ENCODE assay signal across 28 cellular contexts in genomic region chr11:15912825-15913224, GRCh38.
DNase-seq lines count a peak whose midpoint lies in the region; ATAC-seq and TF ChIP-seq lines count a peak whose summit lies in the region.
"Had no signal": no experiment of that assay in that cellular context is flagged by ENCODE, and none has a peak within 500 bp of the region (broad histone marks: within the 10 kb centered on the region; RNA-seq: fewer than 3 reads in every experiment).

No MANE protein-coding gene starts in this region.

- H3K36me3 Mint-ChIP-seq in activated CD8-positive, alpha-beta T cell treated with anti-CD3 and anti-CD28 coated beads, Interleukin-2, amount 10 ng/mL, durations not matched to agents 7 days and 5 days (ENCODE audit: low read depth): no peaks in the 10 kb centered on the region
- H3K36me3 Mint-ChIP-seq: activated CD4-positive, alpha-beta memory T cell treated with anti-CD3 and anti-CD28 coated beads for 36 hours; activated naive CD4-positive, alpha-beta T cell treated with anti-CD3 and anti-CD28 coated beads, Interleukin-2, amount 50 U/mL, for 72 hours; CD4-positive, CD25-positive, alpha-beta regulatory T cell; IgD-negative memory B cell; natural killer cell treated with Interleukin-12 subunit alpha and Interleukin-12 subunit beta and Interleukin-15 and Interleukin-18, amount 100 ng/mL, for 72 hours; stimulated activated naive B cell treated with anti-CD40 and anti-IgM and Interleukin-4, amounts not matched to agents 10 μg/mL and 1 μg/mL and 100 μg/mL, for 72 hours; T-cell had no signal

- peak overlapping the region; percentile 60 to 85 for H3K27ac ChIP-seq in coronary artery
- H3K27ac ChIP-seq in mesodermal cell (ENCODE audit: low read depth, low read length, severe bottlenecking): peak overlapping the region; percentile 58
- H3K27ac ChIP-seq in tibial artery: peak overlapping the region; percentile 75 to 88
- H3K27ac ChIP-seq: gastrocnemius medialis, hepatocyte, SJSA1 had no signal

- no peak for ATAC-seq in left ventricle myocardium superior
- no peak for ATAC-seq in activated CD8-positive, alpha-beta T cell treated with anti-CD3 and anti-CD28 coated beads, Interleukin-2, amount 10 ng/mL, durations not matched to agents 7 days and 5 days
- no peak for ATAC-seq in GM18502 (IDR thresholded peaks at IDR 0.05; ENCODE audit: poor library complexity, unreplicated experiment)
- ATAC-seq: activated naive CD4-positive, alpha-beta T cell treated with anti-CD3 and anti-CD28 coated beads, Interleukin-2, amount 50 U/mL, for 72 hours; activated T-helper 17 cell treated with anti-CD3 and anti-CD28 coated beads, Interleukin-2, amount 50 U/mL, for 72 hours; gastrocnemius medialis; T-cell had no signal

- POLR2A ChIA-PET in activated CD8-positive, alpha-beta T cell treated with anti-CD3 and anti-CD28 coated beads, Interleukin-2, amount 10 ng/mL, durations not matched to agents 7 days and 5 days (lab: Charles Lee): no interaction called here

- TF ChIP-seq CTCF in coronary artery (IDR thresholded peaks at IDR 0.05): no peak
- no peak for TF ChIP-seq CTCF in tibial artery (IDR thresholded peaks at IDR 0.05)

- peaks cover 5% of the 10 kb centered on the region for H3K4me1 ChIP-seq in mesodermal cell (ENCODE audit: control insufficient read depth, insufficient read depth, low read length, poor library complexity, severe bottlenecking)
- peaks cover 0 to 31% (median 10%) of the 10 kb centered on the region in 4 donors for H3K4me1 ChIP-seq in tibial artery
- H3K4me1 ChIP-seq: gastrocnemius medialis, SJSA1 had no signal

- H3K9me3 ChIP-seq in mesodermal cell (ENCODE audit: control insufficient read depth, low read length): no peaks in the 10 kb centered on the region
- H3K9me3 ChIP-seq in tibial artery: no peaks in the 10 kb centered on the region
- H3K9me3 ChIP-seq: gastrocnemius medialis, SJSA1 had no signal

- no peaks in the 10 kb centered on the region for H3K4me1 Mint-ChIP-seq in activated CD8-positive, alpha-beta T cell treated with anti-CD3 and anti-CD28 coated beads, Interleukin-2, amount 10 ng/mL, durations not matched to agents 7 days and 5 days (ENCODE audit: low read depth)
- H3K4me1 Mint-ChIP-seq: activated T-helper 17 cell treated with anti-CD3 and anti-CD28 coated beads, Interleukin-2, amount 50 U/mL, for 72 hours; CD4-positive, CD25-positive, alpha-beta regulatory T cell; IgD-negative memory B cell; stimulated activated naive B cell treated with anti-CD40 and anti-IgM and Interleukin-4, amounts not matched to agents 10 μg/mL and 1 μg/mL and 100 μg/mL, for 72 hours; T-cell had no signal

- intact Hi-C loops in cardiac septum (cut with DNase I): loop anchor here (5.0 kb wide), 1 partner anchor 699 kb away; no protein-coding TSS in a partner anchor
- intact Hi-C loops in left ventricle myocardium superior (cut with micrococcal nuclease): no loop called here
- intact Hi-C loops in tibial artery (cut with DNase I; ENCODE audit: low total_unique reads): no loop called here

- CTCF ChIA-PET in activated CD8-positive, alpha-beta T cell treated with anti-CD3 and anti-CD28 coated beads, Interleukin-2, amount 10 ng/mL, durations not matched to agents 7 days and 5 days (lab: Charles Lee): no interaction called here

- no peak overlapping the region for H3K4me3 Mint-ChIP-seq in activated CD8-positive, alpha-beta T cell treated with anti-CD3 and anti-CD28 coated beads, Interleukin-2, amount 10 ng/mL, durations not matched to agents 7 days and 5 days
- H3K4me3 Mint-ChIP-seq: activated CD4-positive, alpha-beta memory T cell treated with anti-CD3 and anti-CD28 coated beads for 36 hours; activated T-helper 17 cell treated with anti-CD3 and anti-CD28 coated beads, Interleukin-2, amount 50 U/mL, for 72 hours; CD4-positive, CD25-positive, alpha-beta regulatory T cell; IgD-negative memory B cell; natural killer cell treated with Interleukin-12 subunit alpha and Interleukin-12 subunit beta and Interleukin-15 and Interleukin-18, amount 100 ng/mL, for 72 hours; stimulated activated naive B cell treated with anti-CD40 and anti-IgM and Interleukin-4, amounts not matched to agents 10 μg/mL and 1 μg/mL and 100 μg/mL, for 72 hours; T-cell had no signal

- no peaks in the 10 kb centered on the region for H3K27me3 Mint-ChIP-seq in activated CD8-positive, alpha-beta T cell treated with anti-CD3 and anti-CD28 coated beads, Interleukin-2, amount 10 ng/mL, durations not matched to agents 7 days and 5 days (ENCODE audit: low read depth)
- H3K27me3 Mint-ChIP-seq: activated CD4-positive, alpha-beta memory T cell treated with anti-CD3 and anti-CD28 coated beads for 36 hours; activated T-helper 17 cell treated with anti-CD3 and anti-CD28 coated beads, Interleukin-2, amount 50 U/mL, for 72 hours; CD4-positive, CD25-positive, alpha-beta regulatory T cell; IgD-negative memory B cell; natural killer cell treated with Interleukin-12 subunit alpha and Interleukin-12 subunit beta and Interleukin-15 and Interleukin-18, amount 100 ng/mL, for 72 hours; stimulated activated naive B cell treated with anti-CD40 and anti-IgM and Interleukin-4, amounts not matched to agents 10 μg/mL and 1 μg/mL and 100 μg/mL, for 72 hours; T-cell had no signal

- H3K4me3 ChIP-seq in coronary artery (no peak overlapping the region), mesodermal cell (ENCODE audit: extremely low read depth, insufficient read depth, low read length, poor library complexity, severe bottlenecking) (no peak overlapping the region), tibial artery (no peak overlapping the region)
- H3K4me3 ChIP-seq: dorsolateral prefrontal cortex, gastrocnemius medialis, hepatocyte, SJSA1 had no signal

- no peaks in the 10 kb centered on the region for H3K9me3 Mint-ChIP-seq in activated CD8-positive, alpha-beta T cell treated with anti-CD3 and anti-CD28 coated beads, Interleukin-2, amount 10 ng/mL, durations not matched to agents 7 days and 5 days (ENCODE audit: insufficient read depth)
- H3K9me3 Mint-ChIP-seq: activated CD4-positive, alpha-beta memory T cell treated with anti-CD3 and anti-CD28 coated beads for 36 hours; activated T-helper 17 cell treated with anti-CD3 and anti-CD28 coated beads, Interleukin-2, amount 50 U/mL, for 72 hours; natural killer cell treated with Interleukin-12 subunit alpha and Interleukin-12 subunit beta and Interleukin-15 and Interleukin-18, amount 100 ng/mL, for 72 hours; stimulated activated naive B cell treated with anti-CD40 and anti-IgM and Interleukin-4, amounts not matched to agents 10 μg/mL and 1 μg/mL and 100 μg/mL, for 72 hours had no signal

- 74 to 82% methylated on average over 7 of the region's 7 CpGs for WGBS in mesodermal cell (ENCODE audit: insufficient coverage in 2 of 2), 2 experiments

- H3K36me3 ChIP-seq in mesodermal cell (ENCODE audit: control insufficient read depth, insufficient read depth, low read length): no peaks in the 10 kb centered on the region
- no peaks in the 10 kb centered on the region for H3K36me3 ChIP-seq in tibial artery
- H3K36me3 ChIP-seq: gastrocnemius medialis, SJSA1 had no signal

- no peak overlapping the region for H3K27ac Mint-ChIP-seq in activated CD8-positive, alpha-beta T cell treated with anti-CD3 and anti-CD28 coated beads, Interleukin-2, amount 10 ng/mL, durations not matched to agents 7 days and 5 days
- H3K27ac Mint-ChIP-seq: activated CD4-positive, alpha-beta memory T cell treated with anti-CD3 and anti-CD28 coated beads for 36 hours; activated T-helper 17 cell treated with anti-CD3 and anti-CD28 coated beads, Interleukin-2, amount 50 U/mL, for 72 hours; CD4-positive, CD25-positive, alpha-beta regulatory T cell; IgD-negative memory B cell; natural killer cell treated with Interleukin-12 subunit alpha and Interleukin-12 subunit beta and Interleukin-15 and Interleukin-18, amount 100 ng/mL, for 72 hours; stimulated activated naive B cell treated with anti-CD40 and anti-IgM and Interleukin-4, amounts not matched to agents 10 μg/mL and 1 μg/mL and 100 μg/mL, for 72 hours; T-cell had no signal

- DNase-seq in cardiac septum (ENCODE audit: low spot score) (peak; percentile 46), left ventricle myocardium superior (no peak), coronary artery (ENCODE audit: low spot score) (no peak), tibial artery (peak in 1 of 2 donors; percentile 76), putamen (ENCODE audit: low spot score) (no peak)
- DNase-seq in activated CD8-positive, alpha-beta T cell treated with anti-CD3 and anti-CD28 coated beads, Interleukin-2, amount 10 ng/mL, durations not matched to agents 7 days and 5 days: no peak
- DNase-seq: activated CD4-positive, alpha-beta memory T cell treated with anti-CD3 and anti-CD28 coated beads for 36 hours; activated CD4-positive, CD25-positive, alpha-beta regulatory T cell treated with anti-CD3 and anti-CD28 coated beads, Interleukin-2, amount 50 U/mL, for 72 hours; activated CD8-positive, alpha-beta memory T cell treated with anti-CD3 and anti-CD28 coated beads, Interleukin-2, amount 50 U/mL, for 48 hours; CD4-positive, CD25-positive, alpha-beta regulatory T cell; central memory CD4-positive, alpha-beta T cell; dorsolateral prefrontal cortex; gastrocnemius medialis; GOT3; NCI-H1105; NCI-H2029; NCI-H774; stimulated activated CD4-positive, alpha-beta T cell treated with anti-CD3 and anti-CD28 coated beads, Interleukin-15, amount 100 ng/mL, for 24 hours; stimulated activated naive B cell treated with anti-CD40 and anti-IgM and Interleukin-4, amounts not matched to agents 10 μg/mL and 1 μg/mL and 100 μg/mL, for 72 hours; T-cell had no signal

- H3K27me3 ChIP-seq in tibial artery: no peaks in the 10 kb centered on the region
- H3K27me3 ChIP-seq: gastrocnemius medialis, hepatocyte, SJSA1 had no signal
